18 cellular contexts compared by ENCODE assay signal in the genomic region with DNA sequence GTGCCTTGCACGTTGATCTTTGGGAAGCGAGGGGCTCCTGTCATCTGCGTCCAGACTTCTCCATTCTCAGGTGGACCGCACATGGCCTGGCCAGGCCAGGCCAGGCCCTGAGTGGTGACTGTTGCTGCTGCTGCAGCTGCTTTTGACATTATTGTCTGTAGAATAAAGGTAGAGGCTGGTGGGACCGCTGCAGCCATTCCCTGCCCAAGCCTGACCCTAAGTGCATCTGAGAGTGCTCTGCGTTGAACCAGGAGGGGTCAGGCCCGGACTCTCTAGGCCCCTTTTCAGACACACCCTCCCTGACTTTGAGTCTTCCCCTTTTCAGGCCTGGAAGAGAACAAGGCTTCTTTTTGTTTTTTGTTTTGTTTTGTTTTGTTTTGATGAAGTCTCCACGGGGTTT. TPM values are rescaled to one million over a fixed set of nuclear protein-coding genes. Genes with fewer than 3 reads are reported as not detected.
DNase-seq lines count a peak whose midpoint lies in the region; ATAC-seq and TF ChIP-seq lines count a peak whose summit lies in the region.
"Had no signal": no experiment of that assay in that cellular context is flagged by ENCODE, and none has a peak within 500 bp of the region (broad histone marks: within the 10 kb centered on the region; RNA-seq: fewer than 3 reads in every experiment).

No MANE protein-coding gene starts in this region.

- H3K23ac ChIP-seq in neuronal stem cell (ENCODE audit: low read depth, low read length, poor library complexity) (no peak overlapping the region), mesendoderm (ENCODE audit: low read length) (no peak overlapping the region)

- peak overlapping the region; percentile 80 for H2AFZ ChIP-seq in neuronal stem cell (ENCODE audit: low read length)
- H2AFZ ChIP-seq: GM23248 had no signal

- H3K9ac ChIP-seq in neuronal stem cell (ENCODE audit: low read depth, low read length, poor library complexity) (no peak overlapping the region), mesendoderm (ENCODE audit: low read length) (no peak overlapping the region)
- H3K9ac ChIP-seq: BLaER1 treated with 17β-estradiol and CSF1 and Interleukin-3, amounts not matched to agents 10 nM and 100 nM; GM23248 had no signal

- no peak overlapping the region for H4K91ac ChIP-seq in neuronal stem cell (ENCODE audit: low read depth, low read length, poor library complexity)

- H3K79me1 ChIP-seq in neuronal stem cell (ENCODE audit: low read depth, low read length) (no peaks in the 10 kb centered on the region), mesendoderm (ENCODE audit: low read length) (no peaks in the 10 kb centered on the region)

- no peak for ATAC-seq in HG02759 (IDR thresholded peaks at IDR 0.05; ENCODE audit: unreplicated experiment)
- ATAC-seq: activated naive CD4-positive, alpha-beta T cell treated with anti-CD3 and anti-CD28 coated beads, Interleukin-2, amount 50 U/mL, for 72 hours had no signal

- intact Hi-C loops in tibial artery (cut with DNase I; ENCODE audit: low total_unique reads), result no loop called here

- H3K4me1 ChIP-seq in neuronal stem cell (ENCODE audit: control insufficient read depth in 2 of 2, insufficient read depth in 1 of 2, low read depth in 1 of 2, low read length in 2 of 2), result peaks cover 13 to 25% of the 10 kb centered on the region in 2 donors
- peaks cover 0 to 39% (median 37%) of the 10 kb centered on the region in 4 donors for H3K4me1 ChIP-seq in tibial artery
- peaks cover 5% of the 10 kb centered on the region for H3K4me1 ChIP-seq in mesendoderm (ENCODE audit: control insufficient read depth, low read depth, low read length)

- H3K36me3 ChIP-seq in neuronal stem cell (replicated peaks in 1 of 2; ENCODE audit: control insufficient read depth in 2 of 2, insufficient read depth in 2 of 2, low read length in 2 of 2) (no peaks in the 10 kb centered on the region), tibial artery (no peaks in the 10 kb centered on the region), mesendoderm (ENCODE audit: control insufficient read depth, insufficient read depth, low read length) (no peaks in the 10 kb centered on the region)
- H3K36me3 ChIP-seq: BLaER1 treated with 17β-estradiol and CSF1 and Interleukin-3, amounts not matched to agents 10 nM and 100 nM had no signal

- H3K27ac ChIP-seq in coronary artery (peak overlapping the region; percentile 92 to 95), neuronal stem cell (replicated peaks; ENCODE audit: low read length) (no peak overlapping the region), tibial artery (peak overlapping the region; percentile 76 to 88), mesendoderm (ENCODE audit: low read depth, low read length) (no peak overlapping the region)
- H3K27ac ChIP-seq: GM23248 had no signal

- no CpG with 5 or more reads among the region's 8 CpGs for WGBS in neuronal stem cell (ENCODE audit: extremely low coverage in 2 of 2, insufficient read length in 2 of 2, insufficient replicate concordance in 1 of 2), 2 donors
- WGBS in mesendoderm (ENCODE audit: extremely low coverage, insufficient coverage, low lambda C conversion rate), result no CpG with 5 or more reads among the region's 8 CpGs

- H4K8ac ChIP-seq in neuronal stem cell (ENCODE audit: low read depth, low read length), result no peak overlapping the region
- no peak overlapping the region for H4K8ac ChIP-seq in mesendoderm (ENCODE audit: low read depth, low read length)

- H3K27me3 ChIP-seq in neuronal stem cell (ENCODE audit: control insufficient read depth in 3 of 3, insufficient read depth in 3 of 3, low read depth in 1 of 3, low read length in 3 of 3) (no peaks in the 10 kb centered on the region), tibial artery (no peaks in the 10 kb centered on the region), mesendoderm (ENCODE audit: insufficient read depth, low read length, poor library complexity) (no peaks in the 10 kb centered on the region)
- H3K27me3 ChIP-seq: BLaER1 treated with 17β-estradiol and CSF1 and Interleukin-3, amounts not matched to agents 10 nM and 100 nM had no signal

- DNase-seq in NOMO-1 (lab: John Stamatoyannopoulos, UW; ENCODE audit: unreplicated experiment in 2 of 2), result peak; percentile 19 to 27
- no peak for DNase-seq in NOMO-1 treated with DMSO at 0.1 percent for 48 hours (lab: John Stamatoyannopoulos, UW; ENCODE audit: unreplicated experiment)
- no peak for DNase-seq in coronary artery (ENCODE audit: low spot score)
- no peak for DNase-seq in neuronal stem cell (ENCODE audit: low spot score)
- no peak for DNase-seq in tibial artery
- DNase-seq in mesendoderm, result no peak
- DNase-seq in stimulated activated naive CD4-positive, alpha-beta T cell treated with Interleukin-2 at 50 U/mL for 16 hours (lab: John Stamatoyannopoulos, UW), result no peak
- DNase-seq: activated CD4-positive, alpha-beta T cell treated with anti-CD3 and anti-CD28 coated beads, Interleukin-2, amount 50 U/mL, for 48 hours; activated T-cell treated with anti-CD3 and anti-CD28 coated beads, Interleukin-2, amount 50 U/mL, for 24 hours; DMS153; GM23248; KG1; midbrain; nucleus accumbens; stimulated activated CD4-positive, alpha-beta T cell treated with anti-CD3 and anti-CD28 coated beads, Interleukin-4, amount 100 ng/mL, for 1 hour had no signal

- no peak overlapping the region for H4K5ac ChIP-seq in mesendoderm (ENCODE audit: low read length)

- H2BK5ac ChIP-seq in neuronal stem cell (ENCODE audit: low read length), result no peak overlapping the region
- no peak overlapping the region for H2BK5ac ChIP-seq in mesendoderm (ENCODE audit: low read length)

- H2BK15ac ChIP-seq in neuronal stem cell (ENCODE audit: low read length) (peak overlapping the region; percentile 32), mesendoderm (replicated peaks; ENCODE audit: low read depth) (no peak overlapping the region)

- H3K18ac ChIP-seq in neuronal stem cell (ENCODE audit: low read length) (peak overlapping the region; percentile 0), mesendoderm (ENCODE audit: low read length) (no peak overlapping the region)

- H3K4me2 ChIP-seq in neuronal stem cell (ENCODE audit: insufficient read depth, low read length, poor library complexity, severe bottlenecking) (no peak overlapping the region), mesendoderm (ENCODE audit: low read length) (no peak overlapping the region)

- H2BK120ac ChIP-seq in neuronal stem cell (ENCODE audit: low read depth, low read length) (no peak overlapping the region), mesendoderm (ENCODE audit: low read depth, low read length) (no peak overlapping the region)

- H3K56ac ChIP-seq in mesendoderm (ENCODE audit: low read length), result no peak overlapping the region

- no peaks in the 10 kb centered on the region for H3K79me2 ChIP-seq in mesendoderm (ENCODE audit: control insufficient read depth, insufficient read depth, low read length)

- no peak overlapping the region for H2BK12ac ChIP-seq in neuronal stem cell (ENCODE audit: low read length)

- no peaks in the 10 kb centered on the region for H3K9me3 ChIP-seq in neuronal stem cell (replicated peaks in 1 of 2; ENCODE audit: control insufficient read depth in 2 of 2, insufficient read depth in 1 of 2, low read depth in 1 of 2, low read length in 2 of 2)
- H3K9me3 ChIP-seq in tibial artery, result no peaks in the 10 kb centered on the region

- no peak overlapping the region for H3K14ac ChIP-seq in neuronal stem cell (ENCODE audit: low read length)

- TF ChIP-seq CTCF in coronary artery (IDR thresholded peaks at IDR 0.05) (no peak), tibial artery (IDR thresholded peaks at IDR 0.05) (no peak)

- H2AK5ac ChIP-seq in neuronal stem cell (ENCODE audit: low read depth, low read length), result no peak overlapping the region
- no peak overlapping the region for H2AK5ac ChIP-seq in mesendoderm (ENCODE audit: low read length)

- H3K4ac ChIP-seq in neuronal stem cell (ENCODE audit: low read length), result no peak overlapping the region
- H3K4ac ChIP-seq in mesendoderm (ENCODE audit: low read depth, low read length), result no peak overlapping the region

- no peak overlapping the region for H3K4me3 ChIP-seq in coronary artery
- H3K4me3 ChIP-seq in neuronal stem cell (ENCODE audit: low read length in 2 of 2), result no peak overlapping the region
- no peak overlapping the region for H3K4me3 ChIP-seq in tibial artery
- H3K4me3 ChIP-seq in mesendoderm (ENCODE audit: low read length), result no peak overlapping the region
- H3K4me3 ChIP-seq: BLaER1 treated with 17β-estradiol and CSF1 and Interleukin-3, amounts not matched to agents 10 nM and 100 nM; GM23248 had no signal

RNA-seq across cellular contexts. Expression of gene FLNB, which starts 54.7 kb away (rescaled TPM):
- 19.0 TPM for polyA plus RNA-seq in neuronal stem cell (2013, experiment 1 of 2)
- polyA plus RNA-seq in neuronal stem cell (2013, experiment 2 of 2), result 20.1 TPM
- 26.8 TPM for polyA plus RNA-seq in mesendoderm (2013, experiment 1 of 2)
- 26.5 TPM for polyA plus RNA-seq in mesendoderm (2013, experiment 2 of 2)

Comparison
In these comparisons a context has a peak if more than half of its experiments do, and no peak if none do; other contexts are left out.
1. DNase-seq: peak in NOMO-1 (2 of 2); none in NOMO-1 treated with DMSO at 0.1 percent for 48 hours (single experiment), coronary artery (single experiment), neuronal stem cell (single experiment), tibial artery (0 of 2), mesendoderm (single experiment) and stimulated activated naive CD4-positive, alpha-beta T cell treated with Interleukin-2 at 50 U/mL for 16 hours (single experiment).
2. H3K27ac ChIP-seq: peak in coronary artery (2 of 2) and tibial artery (2 of 2); none in neuronal stem cell (single experiment) and mesendoderm (single experiment).